In the genomic region with DNA sequence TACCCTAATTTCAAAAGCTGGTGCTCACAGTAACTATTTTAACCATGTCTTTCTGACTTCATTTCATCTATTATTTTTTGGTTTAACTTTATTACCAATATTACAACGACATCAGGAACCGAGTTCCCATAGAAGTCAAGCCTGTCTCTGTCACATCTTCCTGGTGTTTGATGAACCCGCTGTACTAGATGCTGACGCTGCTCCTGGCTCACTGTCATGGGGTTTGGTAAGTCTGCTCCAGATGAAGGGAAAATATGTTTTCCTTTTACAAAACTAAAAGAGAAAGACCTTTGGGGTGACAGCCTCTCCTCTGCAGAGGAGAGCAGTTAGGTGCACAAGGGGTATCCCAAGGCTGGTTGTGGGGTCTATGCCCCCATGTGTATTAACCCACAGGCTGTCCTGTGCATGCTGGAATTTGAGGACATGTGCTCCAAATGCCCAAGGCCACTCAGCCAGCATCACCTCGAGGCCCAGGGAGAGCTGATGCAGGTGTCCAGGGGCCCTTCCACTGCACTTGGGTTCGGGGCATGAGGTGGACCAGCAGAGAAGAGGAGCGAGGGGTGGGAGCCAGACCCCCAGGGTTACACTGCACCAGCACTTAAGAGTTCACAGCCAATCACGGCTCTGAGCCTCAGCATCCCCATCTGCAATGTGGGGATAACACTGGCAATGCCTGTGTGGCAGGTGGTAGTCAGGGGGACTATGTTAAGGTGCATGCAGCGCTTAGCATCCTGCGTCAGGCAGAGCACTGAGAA, we compare ENCODE assay signal across 14 cellular contexts.
"Had no signal": no experiment of that assay in that cellular context is flagged by ENCODE, and none has a peak within 500 bp of the region (broad histone marks: within the 10 kb centered on the region; RNA-seq: fewer than 3 reads in every experiment).

No MANE protein-coding gene starts in this region.

- H3K9me3 Mint-ChIP-seq: activated T-helper 17 cell treated with anti-CD3 and anti-CD28 coated beads, Interleukin-2, amount 50 U/mL, for 72 hours; neural crest cell; T-cell; WTC11 had no signal

- DNase-seq: activated CD4-positive, alpha-beta T cell treated with anti-CD3 and anti-CD28 coated beads for 48 hours; activated CD8-positive, alpha-beta memory T cell treated with anti-CD3 and anti-CD28 coated beads for 24 hours; colonic mucosa; effector CD8-positive, alpha-beta T cell; left ventricle myocardium superior; mesendoderm; stimulated activated CD4-positive, alpha-beta T cell treated with anti-CD3 and anti-CD28 coated beads, Interleukin-15, amount 100 ng/mL, for 24 hours; stimulated activated CD4-positive, alpha-beta T cell treated with anti-CD3 and anti-CD28 coated beads, Interleukin-4, amount 100 ng/mL, for 24 hours; trophoblast cell had no signal

- H3K4me1 Mint-ChIP-seq: activated T-helper 17 cell treated with anti-CD3 and anti-CD28 coated beads, Interleukin-2, amount 50 U/mL, for 72 hours had no signal

- H3K27ac ChIP-seq: colonic mucosa, SK-N-MC had no signal

- H3K4me3 Mint-ChIP-seq: activated T-helper 17 cell treated with anti-CD3 and anti-CD28 coated beads, Interleukin-2, amount 50 U/mL, for 72 hours; neural crest cell; WTC11 had no signal

- H3K4me3 ChIP-seq: colonic mucosa, SK-N-MC had no signal

- H3K9me3 ChIP-seq: colonic mucosa had no signal

- H3K4me1 ChIP-seq: colonic mucosa had no signal

- H3K36me3 Mint-ChIP-seq: T-cell, WTC11 had no signal

- ATAC-seq: activated T-helper 17 cell treated with anti-CD3 and anti-CD28 coated beads, Interleukin-2, amount 50 U/mL, for 72 hours had no signal

- H3K27ac Mint-ChIP-seq: activated T-helper 17 cell treated with anti-CD3 and anti-CD28 coated beads, Interleukin-2, amount 50 U/mL, for 72 hours had no signal

- H3K27me3 ChIP-seq: colonic mucosa had no signal

- H3K36me3 ChIP-seq: colonic mucosa had no signal
